ENCODE assay signal across 9 cellular contexts in genomic region chr1:116763787-116764465, GRCh38. TPM values are rescaled to one million over a fixed set of nuclear protein-coding genes. Genes with fewer than 3 reads are reported as not detected.
DNase-seq lines count a peak whose midpoint lies in the region; ATAC-seq and TF ChIP-seq lines count a peak whose summit lies in the region.
"Had no signal": no experiment of that assay in that cellular context is flagged by ENCODE, and none has a peak within 500 bp of the region (broad histone marks: within the 10 kb centered on the region; RNA-seq: fewer than 3 reads in every experiment).

No MANE protein-coding gene starts in this region.

- BruUV-seq in Calu3 (replicated peaks; lab: Mats Ljungman, UMichigan), result no TSS peak

- TF ChIP-seq POLR2A in transverse colon (IDR thresholded peaks at IDR 0.05) (no peak), ovary (IDR thresholded peaks at IDR 0.05) (no peak)

- H3K27me3 Mint-ChIP-seq in Calu3 (ENCODE audit: unreplicated experiment), result no peaks in the 10 kb centered on the region
- H3K27me3 Mint-ChIP-seq in activated T-helper 17 cell treated with anti-CD3 and anti-CD28 coated beads, Interleukin-2, amount 50 U/mL, for 72 hours, result no peaks in the 10 kb centered on the region

- no peak overlapping the region for H3K27ac Mint-ChIP-seq in Calu3 (ENCODE audit: unreplicated experiment)
- peak overlapping the region; percentile 100 for H3K27ac Mint-ChIP-seq in activated T-helper 17 cell treated with anti-CD3 and anti-CD28 coated beads, Interleukin-2, amount 50 U/mL, for 72 hours

- H3K9me3 ChIP-seq in transverse colon, result no peaks in the 10 kb centered on the region
- no peaks in the 10 kb centered on the region for H3K9me3 ChIP-seq in ovary

- WGBS in transverse colon (ENCODE audit: low coverage in 1 of 2), 2 donors, result 67 to 70% methylated on average over 3 to 11 of the region's 11 CpGs
- WGBS in ovary, 3 donors, result 76 to 79% (median 78%) methylated on average over 11 of the region's 11 CpGs

- in situ Hi-C loops in KBM-7 (cut with MboI; ENCODE audit: low pct_unique_long_range_greater_than_20kb, low sequenced_read_pairs) (no loop called here), transverse colon (cut with MboI; ENCODE audit: low pct_ligation_motif_present in 1 of 4, low pct_unique_long_range_greater_than_20kb in 1 of 4, low sequenced_read_pairs in 3 of 4) (no loop called here)

- intact Hi-C loops in Calu3 (cut with micrococcal nuclease; ENCODE audit: unreplicated experiment), result loop anchor here (10.0 kb wide), 1 partner anchor 51 kb away; no protein-coding TSS in a partner anchor
- intact Hi-C loops in transverse colon (cut with DNase I; ENCODE audit: low total_unique reads), result no loop called here
- intact Hi-C loops in ovary (cut with DNase I), result no loop called here

- ATAC-seq in activated T-helper 17 cell treated with anti-CD3 and anti-CD28 coated beads, Interleukin-2, amount 50 U/mL, for 72 hours (replicated peaks), result peak; percentile 4

- H3K4me3 Mint-ChIP-seq in Calu3 (ENCODE audit: low read depth, unreplicated experiment), result no peak overlapping the region
- peak overlapping the region; percentile 100 for H3K4me3 Mint-ChIP-seq in activated T-helper 17 cell treated with anti-CD3 and anti-CD28 coated beads, Interleukin-2, amount 50 U/mL, for 72 hours

- no peaks in the 10 kb centered on the region for H3K4me1 Mint-ChIP-seq in Calu3 (ENCODE audit: low read depth, unreplicated experiment)
- H3K4me1 Mint-ChIP-seq in activated T-helper 17 cell treated with anti-CD3 and anti-CD28 coated beads, Interleukin-2, amount 50 U/mL, for 72 hours, result peaks cover 57% of the 10 kb centered on the region

- no peak for TF ChIP-seq EP300 in transverse colon (IDR thresholded peaks at IDR 0.05; ENCODE audit: low read depth)
- TF ChIP-seq EP300 in ovary (IDR thresholded peaks at IDR 0.05), result no peak

- H3K27ac ChIP-seq in transverse colon (peak overlapping the region; percentile 37 to 51 (median 46)), ovary (no peak overlapping the region)

- H3K4me1 ChIP-seq in transverse colon (peaks cover 0 to 9% (median 0%) of the 10 kb centered on the region in 4 donors), ovary (ENCODE audit: insufficient read depth) (no peaks in the 10 kb centered on the region)

- H3K36me3 Mint-ChIP-seq in Calu3 (ENCODE audit: insufficient read depth, unreplicated experiment), result no peaks in the 10 kb centered on the region
- peaks cover 100% of the 10 kb centered on the region for H3K36me3 Mint-ChIP-seq in activated T-helper 17 cell treated with anti-CD3 and anti-CD28 coated beads, Interleukin-2, amount 50 U/mL, for 72 hours (ENCODE audit: low read depth)

- no peak for TF ChIP-seq CTCF in Calu3 (IDR thresholded peaks at IDR 0.05; ENCODE audit: unreplicated experiment)
- peak; percentile 36 to 46 (median 40) for TF ChIP-seq CTCF in transverse colon (IDR thresholded peaks at IDR 0.05)
- TF ChIP-seq CTCF in ovary (IDR thresholded peaks at IDR 0.05), result no peak

- no peaks in the 10 kb centered on the region for H3K36me3 ChIP-seq in transverse colon
- H3K36me3 ChIP-seq in ovary, result no peaks in the 10 kb centered on the region

- H3K27me3 ChIP-seq in transverse colon (no peaks in the 10 kb centered on the region), ovary (no peaks in the 10 kb centered on the region)

- H3K4me3 ChIP-seq in transverse colon (no peak overlapping the region), ovary (no peak overlapping the region)

- peak; percentile 18 for DNase-seq in Calu3
- DNase-seq in KBM-7, result peak; percentile 46
- DNase-seq in iPS-NIHi7 (ENCODE audit: extremely low spot score), result peak; percentile 85
- peak; percentile 36 for DNase-seq in transverse colon
- no peak for DNase-seq in ovary
- no peak for DNase-seq in LoVo (ENCODE audit: low spot score)
- DNase-seq in NCI-H2107 treated with DMSO at 0.1 percent for 48 hours (lab: John Stamatoyannopoulos, UW; ENCODE audit: unreplicated experiment), result no peak
- DNase-seq: left cardiac atrium had no signal

- CTCF ChIA-PET in Calu3 (lab: Charles Lee), result interaction anchor here (0.8 kb wide), 1 partner anchor 9 kb away, joined by 3 read pairs; the partner anchor contains the start of gene CD2

- H3K9me3 Mint-ChIP-seq in Calu3 (ENCODE audit: low read depth, unreplicated experiment), result no peaks in the 10 kb centered on the region
- no peaks in the 10 kb centered on the region for H3K9me3 Mint-ChIP-seq in activated T-helper 17 cell treated with anti-CD3 and anti-CD28 coated beads, Interleukin-2, amount 50 U/mL, for 72 hours

RNA-seq across cellular contexts. Expression of gene CD2, which starts 9.7 kb away (rescaled TPM):
- total RNA-seq in Calu3 (2022), result not detected in 2 replicates
- total RNA-seq in activated T-helper 17 cell treated with anti-CD3 and anti-CD28 coated beads, Interleukin-2, amount 50 U/mL, for 72 hours, result 100 to 1,000 TPM; 303 to 473 TPM
- total RNA-seq in transverse colon, result 1 to 10 TPM in 3 of 4 donors, not detected in 1; 5.0 to 8.7 (median 6.3) TPM
- total RNA-seq in ovary, result 1 to 10 TPM in 3 of 7 donors, under 1 TPM in 4; 0.30 to 2.0 (median 0.82) TPM
- polyA plus RNA-seq in ovary, result 10 to 100 TPM in 1 of 2 donors, 1 to 10 TPM in 1; 1.0 to 11.1 TPM

Comparison
In these comparisons a context has a peak if more than half of its experiments do, and no peak if none do; other contexts are left out.
1. DNase-seq: peak in Calu3 (single experiment), KBM-7 (single experiment), iPS-NIHi7 (single experiment) and transverse colon (single experiment); none in ovary (0 of 5), LoVo (single experiment) and NCI-H2107 treated with DMSO at 0.1 percent for 48 hours (single experiment).
2. CTCF ChIP-seq: peak in transverse colon (5 of 5); none in Calu3 (single experiment) and ovary (0 of 3).
3. H3K27ac ChIP-seq: peak in transverse colon (4 of 4); none in ovary (0 of 2).
4. RNA of gene CD2, which starts 9.7 kb away (total RNA-seq): 303 to 473 TPM in activated T-helper 17 cell treated with anti-CD3 and anti-CD28 coated beads, Interleukin-2, amount 50 U/mL, for 72 hours; 5.0 to 8.7 TPM in transverse colon, 0.30 to 2.0 TPM in ovary and not detected in Calu3; every median in the first group is over 10 times any median in the second.